24 cellular contexts compared by ENCODE assay signal in the genomic region with DNA sequence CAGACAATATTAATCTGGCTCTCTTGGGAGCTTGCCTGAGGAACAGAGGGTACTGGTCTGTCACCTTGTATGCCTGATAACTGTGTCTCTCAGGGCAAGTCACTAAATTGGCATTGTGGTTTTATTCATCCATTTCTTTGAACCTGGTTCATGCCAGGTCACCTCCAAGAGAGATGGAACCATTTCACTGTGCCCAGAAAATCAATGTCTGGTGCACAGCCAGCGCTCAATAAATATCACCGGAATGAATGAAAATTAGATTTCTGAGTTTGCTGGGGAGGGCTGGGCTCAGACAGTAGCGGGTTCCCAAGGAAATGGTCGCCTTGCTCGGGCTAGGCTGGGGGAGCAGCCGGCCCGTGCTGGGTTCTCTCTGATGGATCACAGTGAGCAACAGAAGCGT.
"Had no signal": no experiment of that assay in that cellular context is flagged by ENCODE, and none has a peak within 500 bp of the region (broad histone marks: within the 10 kb centered on the region; RNA-seq: fewer than 3 reads in every experiment).

No MANE protein-coding gene starts in this region.

- DNase-seq: activated B cell treated with CpG ODN at 0.5 μM for 24 hours; activated CD4-positive, alpha-beta memory T cell treated with anti-CD3 and anti-CD28 coated beads for 36 hours; activated CD4-positive, alpha-beta T cell treated with anti-CD3 and anti-CD28 coated beads for 4 hours; activated CD4-positive, alpha-beta T cell treated with anti-CD3 and anti-CD28 coated beads, Interleukin-2, amount 10 ng/mL, durations not matched to agents 24 days and 14 days; activated CD4-positive, alpha-beta T cell treated with anti-CD3 and anti-CD28 coated beads, Interleukin-2, amount 50 U/mL, for 1 hour; activated CD4-positive, alpha-beta T cell treated with anti-CD3 and anti-CD28 coated beads, Interleukin-2, amount 50 U/mL, for 4 hours; activated CD4-positive, CD25-positive, alpha-beta regulatory T cell treated with anti-CD3 and anti-CD28 coated beads, Interleukin-2, amount 50 U/mL, for 72 hours; activated CD8-positive, alpha-beta memory T cell treated with anti-CD3 and anti-CD28 coated beads, Interleukin-2, amount 50 U/mL, for 4 hours; activated CD8-positive, alpha-beta T cell treated with anti-CD3 and anti-CD28 coated beads for 36 hours; activated effector memory CD4-positive, alpha-beta T cell treated with anti-CD3 and anti-CD28 coated beads, Interleukin-2, amount 50 U/mL, for 16 hours; activated naive CD4-positive, alpha-beta T cell treated with anti-CD3 and anti-CD28 coated beads, Interleukin-2, amount 10 ng/mL, durations not matched to agents 7 days and 5 days; activated naive CD4-positive, alpha-beta T cell treated with Interleukin-2 at 50 U/mL for 16 hours; activated naive CD8-positive, alpha-beta T cell treated with anti-CD3 and anti-CD28 coated beads, Interleukin-2, amount 10 ng/mL, durations not matched to agents 7 days and 5 days; activated naive CD8-positive, alpha-beta T cell treated with anti-CD3 and anti-CD28 coated beads, Interleukin-2, amount 50 U/mL, for 24 hours; activated T-cell treated with anti-CD3 and anti-CD28 coated beads for 4 hours; activated T-cell treated with anti-CD3 and anti-CD28 coated beads, Interleukin-2, amount 50 U/mL, for 1 hour; activated T-cell treated with anti-CD3 and anti-CD28 coated beads, Interleukin-2, amount 50 U/mL, for 4 hours; activated T-cell treated with anti-CD3 and anti-CD28 coated beads, Interleukin-2, amount 50 U/mL, for 72 hours; brain microvascular endothelial cell; central memory CD4-positive, alpha-beta T cell; T-helper 1 cell; T-helper 2 cell; T-helper 9 cell had no signal

- ATAC-seq: activated CD8-positive, alpha-beta T cell treated with anti-CD3 and anti-CD28 coated beads for 36 hours; activated naive CD8-positive, alpha-beta T cell treated with anti-CD3 and anti-CD28 coated beads, Interleukin-2, amount 50 U/mL, for 24 hours; activated T-cell treated with anti-CD3 and anti-CD28 coated beads, Interleukin-2, amount 50 U/mL, for 4 hours; activated T-cell treated with anti-CD3 and anti-CD28 coated beads, Interleukin-2, amount 50 U/mL, for 72 hours; activated T-helper 17 cell treated with anti-CD3 and anti-CD28 coated beads, Interleukin-2, amount 50 U/mL, for 72 hours had no signal
